In genomic region chr2:103734911-103735310, GRCh38 we compare ENCODE assay signal across 1 cellular context.
TF ChIP-seq lines count a peak whose summit lies in the region.

No MANE protein-coding gene starts in this region.

TF ChIP-seq in H1, 55 proteins besides CTCF, POLR2A, EP300 and RAD21 (continued from another document):
- TF ChIP-seq E2F6 (IDR thresholded peaks at IDR 0.05) (no peak), CTBP2 (IDR thresholded peaks at IDR 0.05; ENCODE audit: borderline replicate concordance, insufficient read depth, insufficient read length, low read length) (no peak), SP4 (IDR thresholded peaks at IDR 0.05; ENCODE audit: low read length) (no peak), RNF2 (IDR thresholded peaks at IDR 0.05; ENCODE audit: borderline replicate concordance, low read depth, low read length, missing control alignments, poor library complexity, severe bottlenecking) (no peak), SRF (IDR thresholded peaks at IDR 0.05; ENCODE audit: low read depth, low read length) (no peak), BRCA1 (IDR thresholded peaks at IDR 0.05; ENCODE audit: low read depth, low read length) (no peak)
